In genomic region chr4:89847571-89848325, GRCh38 we compare ENCODE assay signal across 11 cellular contexts. TPM values are rescaled to one million over a fixed set of nuclear protein-coding genes. Genes with fewer than 3 reads are reported as not detected.
"Had no signal": no experiment of that assay in that cellular context is flagged by ENCODE, and none has a peak within 500 bp of the region (broad histone marks: within the 10 kb centered on the region; RNA-seq: fewer than 3 reads in every experiment).

No MANE protein-coding gene starts in this region.

- H3K4me1 ChIP-seq: tibial artery, vagina had no signal

- H3K27me3 ChIP-seq: tibial artery, vagina had no signal

- H3K4me3 ChIP-seq: tibial artery, vagina had no signal

- ATAC-seq: activated T-cell treated with anti-CD3 and anti-CD28 coated beads, Interleukin-2, amount 50 U/mL, for 72 hours; stimulated activated effector memory CD8-positive, alpha-beta T cell treated with anti-CD3 and anti-CD28 coated beads, Interleukin-12 subunit alpha, Interleukin-12 subunit beta, amount 100 ng/mL, for 72 hours had no signal

- H3K27ac ChIP-seq: tibial artery, vagina had no signal

- H3K9me3 ChIP-seq: tibial artery, vagina had no signal

- DNase-seq: activated CD4-positive, alpha-beta memory T cell treated with anti-CD3 and anti-CD28 coated beads for 36 hours; activated naive CD8-positive, alpha-beta T cell treated with anti-CD3 and anti-CD28 coated beads, Interleukin-2, amount 10 ng/mL, durations not matched to agents 7 days and 5 days; activated T-cell treated with anti-CD3 and anti-CD28 coated beads, Interleukin-2, amount 50 U/mL, for 72 hours; anterior cingulate cortex; right cardiac atrium; T1000; tibial artery had no signal

- H3K36me3 ChIP-seq: tibial artery, vagina had no signal

RNA-seq across cellular contexts. Expression of gene MMRN1, which starts 46.9 kb away (rescaled TPM):
- total RNA-seq: activated T-cell treated with anti-CD3 and anti-CD28 coated beads, Interleukin-2, amount 50 U/mL, for 72 hours; kidney epithelial cell; myocyte had no signal
